8 cellular contexts compared by ENCODE assay signal in genomic region chrX:25523574-25523973, GRCh38.
DNase-seq lines count a peak whose midpoint lies in the region; ATAC-seq and TF ChIP-seq lines count a peak whose summit lies in the region.

No MANE protein-coding gene starts in this region.

- TF ChIP-seq EP300 in sigmoid colon (IDR thresholded peaks at IDR 0.05): no peak

- intact Hi-C loops in sigmoid colon (cut with DNase I): no loop called here

- no peak overlapping the region for H3K4me3 ChIP-seq in RWPE2 (ENCODE audit: severe bottlenecking)
- H3K4me3 ChIP-seq in sigmoid colon: no peak overlapping the region

- no peaks in the 10 kb centered on the region for H3K4me1 ChIP-seq in RWPE2 (ENCODE audit: insufficient read depth, poor library complexity, severe bottlenecking)
- H3K4me1 ChIP-seq in sigmoid colon: peaks cover 0 to 8% (median 0%) of the 10 kb centered on the region in 4 donors

- H3K27ac ChIP-seq in RWPE2 (ENCODE audit: poor library complexity, severe bottlenecking): no peak overlapping the region
- H3K27ac ChIP-seq in sigmoid colon: no peak overlapping the region

- 6 to 16% methylated on average over 5 of the region's 5 CpGs for WGBS in sigmoid colon, 2 donors

- DNase-seq in COLO829 (ENCODE audit: low spot score) (peak; percentile 27), HPDE6-E6E7 (ENCODE audit: extremely low spot score) (peak; percentile 13), RWPE2 (ENCODE audit: low spot score) (no peak), hepatic stellate cell (ENCODE audit: low spot score) (peak; percentile 14), NCI-H1048 (lab: John Stamatoyannopoulos, UW) (no peak), NCI-H187 (lab: John Stamatoyannopoulos, UW) (no peak), NCI-H2029 treated with DMSO at 0.1 percent for 48 hours (lab: John Stamatoyannopoulos, UW) (no peak), sigmoid colon (no peak)

- no peaks in the 10 kb centered on the region for H3K27me3 ChIP-seq in RWPE2 (ENCODE audit: insufficient read depth, poor library complexity, severe bottlenecking)
- no peaks in the 10 kb centered on the region for H3K27me3 ChIP-seq in sigmoid colon

- peak; percentile 31 for TF ChIP-seq CTCF in RWPE2 (IDR thresholded peaks at IDR 0.05; ENCODE audit: poor library complexity, severe bottlenecking)
- no peak for TF ChIP-seq CTCF in sigmoid colon (IDR thresholded peaks at IDR 0.05)

- TF ChIP-seq POLR2A in sigmoid colon (IDR thresholded peaks at IDR 0.05): no peak

- H3K36me3 ChIP-seq in RWPE2 (ENCODE audit: low read depth) (no peaks in the 10 kb centered on the region), sigmoid colon (no peaks in the 10 kb centered on the region)

- H3K9me3 ChIP-seq in RWPE2 (ENCODE audit: severe bottlenecking) (no peaks in the 10 kb centered on the region), sigmoid colon (no peaks in the 10 kb centered on the region)

- ATAC-seq in RWPE2 (ENCODE audit: low read depth): no peak

Comparison
In these comparisons a context has a peak if more than half of its experiments do, and no peak if none do; other contexts are left out.
1. DNase-seq: peak in COLO829 (single experiment), HPDE6-E6E7 (single experiment) and hepatic stellate cell (single experiment); none in RWPE2 (single experiment), NCI-H1048 (single experiment), NCI-H187 (0 of 2), NCI-H2029 treated with DMSO at 0.1 percent for 48 hours (single experiment) and sigmoid colon (single experiment).